In the genomic region with DNA sequence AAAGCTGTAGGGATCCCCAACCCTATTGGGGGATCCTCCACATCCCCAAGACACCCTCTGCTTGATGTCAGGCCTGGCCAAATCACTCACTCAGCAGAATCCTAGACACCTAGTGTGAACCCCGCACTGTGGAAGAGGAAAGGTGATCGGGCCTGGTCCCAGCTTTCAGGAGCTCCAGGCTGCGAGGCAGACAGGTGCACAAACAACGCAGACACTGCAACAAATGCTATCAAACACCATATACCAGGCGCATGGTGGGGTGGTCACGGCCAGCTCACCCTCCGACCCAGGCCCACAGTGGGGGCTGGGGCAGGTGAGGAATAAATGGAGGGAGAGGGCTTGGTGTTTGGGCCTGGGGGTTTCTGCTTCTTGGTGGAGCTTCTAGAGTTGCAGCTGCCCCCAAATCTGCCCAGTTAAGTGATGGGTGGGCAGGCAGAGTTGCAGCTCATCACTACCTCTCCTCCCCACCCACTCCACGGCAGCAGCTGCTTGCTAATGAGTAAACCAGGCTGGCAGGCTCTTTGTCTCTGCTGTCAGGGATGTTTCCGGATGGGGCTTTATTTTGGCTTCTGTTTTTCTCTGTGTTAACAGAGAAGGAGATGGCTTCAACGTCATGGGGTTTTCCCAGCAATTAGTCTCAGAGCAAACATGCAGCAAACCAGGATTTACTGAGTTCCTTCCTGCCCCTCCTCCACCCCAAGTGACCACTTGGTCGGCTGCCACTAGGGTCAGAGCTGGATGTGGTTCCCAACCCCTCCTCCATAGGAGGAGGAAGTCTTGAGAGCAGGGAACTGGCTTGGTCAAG, we compare ENCODE assay signal across 8 cellular contexts. TPM values are rescaled to one million over a fixed set of nuclear protein-coding genes. Genes with fewer than 3 reads are reported as not detected.
DNase-seq lines count a peak whose midpoint lies in the region; FAIRE-seq and TF ChIP-seq lines count a peak whose summit lies in the region.

No MANE protein-coding gene starts in this region.

- no peak overlapping the region for H3K18ac ChIP-seq in H1 (ENCODE audit: extremely low read depth, low read length)

- no peak overlapping the region for H2BK12ac ChIP-seq in H1 (ENCODE audit: low read depth, low read length)

- TF ChIP-seq CTCF in SK-N-SH (IDR thresholded peaks at IDR 0.05), result no peak
- no peak for TF ChIP-seq CTCF in H1 (IDR thresholded peaks at IDR 0.05; ENCODE audit: control extremely low read depth in 1 of 3, insufficient read depth in 1 of 3, low read depth in 1 of 3, low read length in 3 of 3)
- TF ChIP-seq CTCF in vagina (IDR thresholded peaks at IDR 0.05), result no peak

- no peak overlapping the region for H3K9ac ChIP-seq in SK-N-SH
- no peak overlapping the region for H3K9ac ChIP-seq in H1 (replicated peaks in 1 of 4; ENCODE audit: extremely low read depth in 1 of 4, low read depth in 3 of 4, low read length in 3 of 4)

- H4K5ac ChIP-seq in H1 (ENCODE audit: insufficient read length, low read depth, low read length), result no peak overlapping the region

- WGBS in SK-N-SH (ENCODE audit: low lambda C conversion rate), result 39% methylated on average over 9 of the region's 11 CpGs
- 71% methylated on average over 11 of the region's 11 CpGs; no CpG with 5 or more reads in 1 of the 2 experiments for WGBS in H1 (ENCODE audit: extremely low coverage in 1 of 2, insufficient coverage in 1 of 2, insufficient read length in 1 of 2, insufficient replicate concordance in 2 of 2, low coverage in 1 of 2, low lambda C conversion rate in 2 of 2, missing lambda C conversion rate in 1 of 2), 2 experiments

- TF ChIP-seq RAD21 in SK-N-SH (IDR thresholded peaks at IDR 0.05; ENCODE audit: low read length) (no peak), H1 (IDR thresholded peaks at IDR 0.05 in 1 of 2, conservative IDR thresholded peaks at IDR 0.05 in 1 of 2; ENCODE audit: low read depth in 2 of 2, low read length in 2 of 2) (no peak)

- H3K9me2 ChIP-seq in SK-N-SH, result no peaks in the 10 kb centered on the region

- H2BK15ac ChIP-seq in H1 (ENCODE audit: low read length), result no peak overlapping the region

- TF ChIP-seq POLR2A in H1 (IDR thresholded peaks at IDR 0.05; ENCODE audit: control extremely low read depth in 1 of 2, low read depth in 2 of 2, low read length in 2 of 2) (no peak), vagina (IDR thresholded peaks at IDR 0.05) (no peak)

- H3K4me1 ChIP-seq in SK-N-SH (ENCODE audit: control insufficient read depth in 1 of 2, insufficient read depth in 2 of 2, low read depth in 1 of 2, low read length in 1 of 2) (peaks cover 8 to 10% of the 10 kb centered on the region in 2 experiments; a peak in 3 of 4 replicates), H1 (replicated peaks in 1 of 4; ENCODE audit: control insufficient read depth in 3 of 4, insufficient read depth in 4 of 4, low read length in 3 of 4) (peaks cover 0 to 5% (median 2%) of the 10 kb centered on the region in 4 experiments; a peak in 3 of 7 replicates), vagina (peaks cover 38% of the 10 kb centered on the region)

- CTCF ChIA-PET in SK-N-SH (lab: Yijun Ruan, JAX), result interaction anchor here (0.6 to 3.7 kb wide), 7 partner anchors 23 to 424 kb away, joined by 3 to 19 read pairs (median 4); no protein-coding TSS in a partner anchor
- CTCF ChIA-PET in H1 (lab: Charles Lee; ENCODE audit: partially characterized antibody), result interaction anchor here (0.5 to 2.4 kb wide), 9 partner anchors 10 to 230 kb away, joined by 3 to 14 read pairs (median 4); no protein-coding TSS in a partner anchor

- peak; percentile 11 for DNase-seq in stimulated activated CD4-positive, alpha-beta T cell treated with anti-CD3 and anti-CD28 coated beads, Interleukin-2, amount 100 ng/mL, for 4 hours (ENCODE audit: low read depth)
- no peak for DNase-seq in stimulated activated CD4-positive, alpha-beta T cell treated with anti-CD3 and anti-CD28 coated beads, Interleukin-2, amount 100 ng/mL, for 24 hours
- DNase-seq in SK-N-SH (no peak), H1 (ENCODE audit: low read depth in 1 of 2, low spot score in 2 of 2) (no peak), midbrain (lab: John Stamatoyannopoulos, UW) (peak; percentile 13), vagina (ENCODE audit: extremely low spot score in 2 of 2) (no peak), GOT3 (lab: John Stamatoyannopoulos, UW) (no peak)
- DNase-seq in activated effector memory CD4-positive, alpha-beta T cell treated with Interleukin-2 at 50 U/mL for 16 hours, result no peak

- H3K23ac ChIP-seq in H1 (ENCODE audit: insufficient read length), result no peak overlapping the region

- no peak overlapping the region for H2BK5ac ChIP-seq in H1 (ENCODE audit: low read depth, low read length)

- H4K8ac ChIP-seq in H1 (ENCODE audit: extremely low read depth, insufficient read depth, low read length), result peak overlapping the region; percentile 71; the same call in 1 of the 2 replicates

- no peak overlapping the region for H3K56ac ChIP-seq in H1 (replicated peaks; ENCODE audit: insufficient read length, low read depth, low read length)

- H3K4me2 ChIP-seq in SK-N-SH (peak overlapping the region; percentile 26; the same call in 1 of the 2 replicates), H1 (ENCODE audit: insufficient read depth in 1 of 2, low read depth in 2 of 2, low read length in 2 of 2) (no peak overlapping the region; a peak in 1 of 4 replicates)

- no peak overlapping the region for H2AK5ac ChIP-seq in H1 (ENCODE audit: low read depth, low read length)

- H2BK20ac ChIP-seq in H1 (ENCODE audit: low read length), result no peak overlapping the region

- H3K9me3 ChIP-seq in SK-N-SH, result no peaks in the 10 kb centered on the region
- no peaks in the 10 kb centered on the region for H3K9me3 ChIP-seq in H1 (ENCODE audit: insufficient read depth in 2 of 2, low read depth in 1 of 2, low read length in 1 of 2)
- H3K9me3 ChIP-seq in vagina, result no peaks in the 10 kb centered on the region

- no peaks in the 10 kb centered on the region for H3K23me2 ChIP-seq in H1 (ENCODE audit: low read depth, low read length)

- H3K27ac ChIP-seq in SK-N-SH (ENCODE audit: low read depth in 2 of 2, low read length in 1 of 2), result peak overlapping the region in 1 of 2 experiments; percentile 11; a peak in 1 of 4 replicates
- H3K27ac ChIP-seq in H1 (ENCODE audit: low read depth, low read length), result no peak overlapping the region
- peak overlapping the region; percentile 60 for H3K27ac ChIP-seq in vagina

- POLR2A ChIA-PET in SK-N-SH (lab: Yijun Ruan, JAX), result no interaction called here
- POLR2A ChIA-PET in H1 (lab: Charles Lee; ENCODE audit: partially characterized antibody), result interaction anchor here (1.6 kb wide), 1 partner anchor 53 kb away, joined by 5 read pairs; no protein-coding TSS in a partner anchor

- TF ChIP-seq EP300 in SK-N-SH (IDR thresholded peaks at IDR 0.05; ENCODE audit: borderline replicate concordance in 1 of 2, low read depth in 1 of 2, low read length in 1 of 2) (peak in 1 of 2 experiments; percentile 16; a peak in 1 of 4 replicates), H1 (IDR thresholded peaks at IDR 0.05; ENCODE audit: borderline replicate concordance in 1 of 2, low read depth in 2 of 2, low read length in 2 of 2) (no peak)

- no peaks in the 10 kb centered on the region for H3K79me2 ChIP-seq in SK-N-SH (ENCODE audit: insufficient read depth)
- H3K79me2 ChIP-seq in H1 (ENCODE audit: control insufficient read depth in 1 of 2, insufficient read depth in 2 of 2, low read length in 2 of 2), result no peaks in the 10 kb centered on the region

- no peak for FAIRE-seq in H1 (lab: Jason Lieb, UNC)

- no peak overlapping the region for H3K14ac ChIP-seq in H1 (ENCODE audit: insufficient read length)

- H3K36me3 ChIP-seq in SK-N-SH (replicated peaks in 1 of 2; ENCODE audit: control insufficient read depth in 1 of 2, insufficient read depth in 2 of 2, low read length in 1 of 2), result no peaks in the 10 kb centered on the region
- H3K36me3 ChIP-seq in H1 (ENCODE audit: control insufficient read depth in 2 of 4, insufficient read depth in 4 of 4, low read length in 3 of 4), result no peaks in the 10 kb centered on the region
- no peaks in the 10 kb centered on the region for H3K36me3 ChIP-seq in vagina

- H3K27me3 ChIP-seq in SK-N-SH (ENCODE audit: insufficient read depth) (no peaks in the 10 kb centered on the region), H1 (replicated peaks in 1 of 4; ENCODE audit: control insufficient read depth in 3 of 4, extremely low read depth in 1 of 4, insufficient read depth in 3 of 4, low read length in 3 of 4) (peaks cover 0 to 3% (median under 1%) of the 10 kb centered on the region in 4 experiments; a peak in 4 of 7 replicates), vagina (no peaks in the 10 kb centered on the region)

- no peak overlapping the region for H4K91ac ChIP-seq in H1 (replicated peaks; ENCODE audit: insufficient read length, low read length)

- H3K79me1 ChIP-seq in H1 (ENCODE audit: low read depth, low read length), result no peaks in the 10 kb centered on the region

- H2AFZ ChIP-seq in SK-N-SH (ENCODE audit: low read depth) (peak overlapping the region; percentile 14; the same call in 1 of the 2 replicates), H1 (ENCODE audit: low read length) (peak overlapping the region; percentile 36; the same call in 1 of the 2 replicates)

- H2BK120ac ChIP-seq in H1 (replicated peaks; ENCODE audit: low read depth, low read length), result no peak overlapping the region

- intact Hi-C loops in vagina (cut with DNase I), result no loop called here

- H4K20me1 ChIP-seq in SK-N-SH (ENCODE audit: insufficient read depth) (no peaks in the 10 kb centered on the region), H1 (replicated peaks in 1 of 2; ENCODE audit: control insufficient read depth in 1 of 2, insufficient read depth in 2 of 2, low read length in 2 of 2) (no peaks in the 10 kb centered on the region)

- H3K4me3 ChIP-seq in SK-N-SH (ENCODE audit: low read depth in 2 of 2, low read length in 1 of 2) (no peak overlapping the region), H1 (ENCODE audit: extremely low read depth in 1 of 4, insufficient read depth in 2 of 4, low read depth in 3 of 4, low read length in 4 of 4) (no peak overlapping the region), vagina (no peak overlapping the region)

- H3F3A ChIP-seq in SK-N-SH (replicated peaks; ENCODE audit: insufficient read depth), result no peaks in the 10 kb centered on the region

- H3K4ac ChIP-seq in H1 (replicated peaks; ENCODE audit: insufficient read length, low read depth, low read length), result no peak overlapping the region

RNA-seq across cellular contexts. Expression of a gene that starts 46.6 kb away (rescaled TPM):
- 0.10 TPM in 2 replicates for polyA plus RNA-seq in SK-N-SH (2012; rRNA removed)
- polyA plus RNA-seq in SK-N-SH (2012; cell fraction: cytosol; rRNA removed), result 0.17 and 0.18 TPM in 2 replicates
- 0.02 and 0.04 TPM in 2 replicates for polyA plus RNA-seq in SK-N-SH (2012; cell fraction: nucleus; rRNA removed)
- total RNA-seq in H1 (2021; fragmentation: NEBNext Ultra II Directional; extraction: Animal tissue kit (Norgen Biotek cat#: 25700)), result 0.37 TPM in 1 of 2 replicates, not detected in the other
- polyA plus RNA-seq in H1 (2011; rRNA removed), result 0.03 and 0.08 TPM in 2 replicates
- 0.08 TPM for polyA plus RNA-seq in H1 (2011; cell fraction: cytosol; rRNA removed)
- polyA plus RNA-seq in H1 (2011; cell fraction: nucleus; rRNA removed), result 0.01 TPM
- 0.36 to 0.40 TPM in 2 of 4 replicates, not detected in the others for polyA plus RNA-seq in H1 (2012, experiment 1 of 2)
- polyA plus RNA-seq in H1 (2012, experiment 2 of 2), result not detected
- 0.18 TPM for polyA plus RNA-seq in H1 (2013, experiment 1 of 2)
- 0.22 TPM for polyA plus RNA-seq in H1 (2013, experiment 2 of 2)
- 0.15 and 2.1 TPM in 2 replicates for polyA minus RNA-seq in H1 (2011; rRNA and poly(A)+ RNA removed)
- not detected for polyA minus RNA-seq in H1 (2011; cell fraction: cytosol; rRNA and poly(A)+ RNA removed)
- polyA minus RNA-seq in H1 (2011; cell fraction: nucleus; rRNA and poly(A)+ RNA removed), result not detected
- total RNA-seq in vagina, result 94.0 TPM

Comparison
In these comparisons a context has a peak if more than half of its experiments do, and no peak if none do; other contexts are left out.
1. DNase-seq: peak in stimulated activated CD4-positive, alpha-beta T cell treated with anti-CD3 and anti-CD28 coated beads, Interleukin-2, amount 100 ng/mL, for 4 hours (single experiment) and midbrain (single experiment); none in stimulated activated CD4-positive, alpha-beta T cell treated with anti-CD3 and anti-CD28 coated beads, Interleukin-2, amount 100 ng/mL, for 24 hours (0 of 2), SK-N-SH (single experiment), H1 (0 of 2), vagina (0 of 2), GOT3 (single experiment) and activated effector memory CD4-positive, alpha-beta T cell treated with Interleukin-2 at 50 U/mL for 16 hours (single experiment).
2. RNA of a gene that starts 46.6 kb away (total RNA-seq): 94.0 TPM in vagina (single experiment); 0.37 TPM in H1; every median in the first group is over 10 times any median in the second.